ENCODE assay signal across 1 cellular context in the genomic region with DNA sequence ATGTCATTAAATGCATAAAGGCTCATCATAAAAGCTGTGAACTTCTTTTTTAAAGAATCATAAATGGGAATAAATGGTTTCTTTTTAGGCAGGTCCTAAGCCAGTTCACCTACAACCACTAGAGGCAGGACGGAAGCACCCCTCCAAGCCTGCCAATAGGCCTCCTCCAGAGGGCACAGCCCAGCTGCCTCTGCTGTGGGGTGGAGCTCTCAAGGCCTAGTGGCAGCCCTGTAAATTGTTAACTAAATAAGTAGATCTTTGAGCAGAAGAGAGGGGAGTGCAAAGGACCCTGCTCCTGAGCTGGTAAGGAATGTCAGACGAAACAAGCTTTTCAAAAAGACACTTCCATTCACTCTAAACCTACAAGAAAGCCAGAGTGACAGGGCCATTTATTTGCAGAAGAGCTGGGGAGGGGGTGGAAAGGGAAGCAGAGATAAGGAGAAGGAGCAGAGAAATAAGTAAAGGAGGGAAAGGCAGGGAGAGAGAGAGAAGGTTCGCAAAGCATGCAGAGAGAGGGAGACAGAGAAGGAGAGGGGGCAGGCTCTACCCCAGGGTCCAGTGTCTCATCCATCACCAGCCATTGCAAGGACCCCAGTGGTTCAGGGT.
A peak's percentile ranks its signal among the peaks of the same experiment; 100 is the strongest.
TF ChIP-seq lines count a peak whose summit lies in the region.

No MANE protein-coding gene starts in this region.

TF ChIP-seq in HepG2, 621 proteins besides CTCF, POLR2A, EP300 and RAD21 (continued from another document and continues in another):
- TF ChIP-seq, protein P1, sequence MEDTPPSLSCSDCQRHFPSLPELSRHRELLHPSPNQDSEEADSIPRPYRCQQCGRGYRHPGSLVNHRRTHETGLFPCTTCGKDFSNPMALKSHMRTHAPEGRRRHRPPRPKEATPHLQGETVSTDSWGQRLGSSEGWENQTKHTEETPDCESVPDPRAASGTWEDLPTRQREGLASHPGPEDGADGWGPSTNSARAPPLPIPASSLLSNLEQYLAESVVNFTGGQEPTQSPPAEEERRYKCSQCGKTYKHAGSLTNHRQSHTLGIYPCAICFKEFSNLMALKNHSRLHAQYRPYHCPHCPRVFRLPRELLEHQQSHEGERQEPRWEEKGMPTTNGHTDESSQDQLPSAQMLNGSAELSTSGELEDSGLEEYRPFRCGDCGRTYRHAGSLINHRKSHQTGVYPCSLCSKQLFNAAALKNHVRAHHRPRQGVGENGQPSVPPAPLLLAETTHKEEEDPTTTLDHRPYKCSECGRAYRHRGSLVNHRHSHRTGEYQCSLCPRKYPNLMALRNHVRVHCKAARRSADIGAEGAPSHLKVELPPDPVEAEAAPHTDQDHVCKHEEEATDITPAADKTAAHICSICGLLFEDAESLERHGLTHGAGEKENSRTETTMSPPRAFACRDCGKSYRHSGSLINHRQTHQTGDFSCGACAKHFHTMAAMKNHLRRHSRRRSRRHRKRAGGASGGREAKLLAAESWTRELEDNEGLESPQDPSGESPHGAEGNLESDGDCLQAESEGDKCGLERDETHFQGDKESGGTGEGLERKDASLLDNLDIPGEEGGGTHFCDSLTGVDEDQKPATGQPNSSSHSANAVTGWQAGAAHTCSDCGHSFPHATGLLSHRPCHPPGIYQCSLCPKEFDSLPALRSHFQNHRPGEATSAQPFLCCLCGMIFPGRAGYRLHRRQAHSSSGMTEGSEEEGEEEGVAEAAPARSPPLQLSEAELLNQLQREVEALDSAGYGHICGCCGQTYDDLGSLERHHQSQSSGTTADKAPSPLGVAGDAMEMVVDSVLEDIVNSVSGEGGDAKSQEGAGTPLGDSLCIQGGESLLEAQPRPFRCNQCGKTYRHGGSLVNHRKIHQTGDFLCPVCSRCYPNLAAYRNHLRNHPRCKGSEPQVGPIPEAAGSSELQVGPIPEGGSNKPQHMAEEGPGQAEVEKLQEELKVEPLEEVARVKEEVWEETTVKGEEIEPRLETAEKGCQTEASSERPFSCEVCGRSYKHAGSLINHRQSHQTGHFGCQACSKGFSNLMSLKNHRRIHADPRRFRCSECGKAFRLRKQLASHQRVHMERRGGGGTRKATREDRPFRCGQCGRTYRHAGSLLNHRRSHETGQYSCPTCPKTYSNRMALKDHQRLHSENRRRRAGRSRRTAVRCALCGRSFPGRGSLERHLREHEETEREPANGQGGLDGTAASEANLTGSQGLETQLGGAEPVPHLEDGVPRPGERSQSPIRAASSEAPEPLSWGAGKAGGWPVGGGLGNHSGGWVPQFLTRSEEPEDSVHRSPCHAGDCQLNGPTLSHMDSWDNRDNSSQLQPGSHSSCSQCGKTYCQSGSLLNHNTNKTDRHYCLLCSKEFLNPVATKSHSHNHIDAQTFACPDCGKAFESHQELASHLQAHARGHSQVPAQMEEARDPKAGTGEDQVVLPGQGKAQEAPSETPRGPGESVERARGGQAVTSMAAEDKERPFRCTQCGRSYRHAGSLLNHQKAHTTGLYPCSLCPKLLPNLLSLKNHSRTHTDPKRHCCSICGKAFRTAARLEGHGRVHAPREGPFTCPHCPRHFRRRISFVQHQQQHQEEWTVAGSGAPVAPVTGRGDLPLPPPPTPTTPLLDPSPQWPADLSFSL (CRISPR knock-in tag; IDR thresholded peaks at IDR 0.05) = no peak
- no peak for TF ChIP-seq ZNF510 (CRISPR knock-in tag; IDR thresholded peaks at IDR 0.05; ENCODE audit: low read depth)
- TF ChIP-seq, protein P2, sequence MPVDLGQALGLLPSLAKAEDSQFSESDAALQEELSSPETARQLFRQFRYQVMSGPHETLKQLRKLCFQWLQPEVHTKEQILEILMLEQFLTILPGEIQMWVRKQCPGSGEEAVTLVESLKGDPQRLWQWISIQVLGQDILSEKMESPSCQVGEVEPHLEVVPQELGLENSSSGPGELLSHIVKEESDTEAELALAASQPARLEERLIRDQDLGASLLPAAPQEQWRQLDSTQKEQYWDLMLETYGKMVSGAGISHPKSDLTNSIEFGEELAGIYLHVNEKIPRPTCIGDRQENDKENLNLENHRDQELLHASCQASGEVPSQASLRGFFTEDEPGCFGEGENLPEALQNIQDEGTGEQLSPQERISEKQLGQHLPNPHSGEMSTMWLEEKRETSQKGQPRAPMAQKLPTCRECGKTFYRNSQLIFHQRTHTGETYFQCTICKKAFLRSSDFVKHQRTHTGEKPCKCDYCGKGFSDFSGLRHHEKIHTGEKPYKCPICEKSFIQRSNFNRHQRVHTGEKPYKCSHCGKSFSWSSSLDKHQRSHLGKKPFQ (CRISPR knock-in tag; IDR thresholded peaks at IDR 0.05; ENCODE audit: insufficient replicate concordance) = no peak
- TF ChIP-seq, protein P3, sequence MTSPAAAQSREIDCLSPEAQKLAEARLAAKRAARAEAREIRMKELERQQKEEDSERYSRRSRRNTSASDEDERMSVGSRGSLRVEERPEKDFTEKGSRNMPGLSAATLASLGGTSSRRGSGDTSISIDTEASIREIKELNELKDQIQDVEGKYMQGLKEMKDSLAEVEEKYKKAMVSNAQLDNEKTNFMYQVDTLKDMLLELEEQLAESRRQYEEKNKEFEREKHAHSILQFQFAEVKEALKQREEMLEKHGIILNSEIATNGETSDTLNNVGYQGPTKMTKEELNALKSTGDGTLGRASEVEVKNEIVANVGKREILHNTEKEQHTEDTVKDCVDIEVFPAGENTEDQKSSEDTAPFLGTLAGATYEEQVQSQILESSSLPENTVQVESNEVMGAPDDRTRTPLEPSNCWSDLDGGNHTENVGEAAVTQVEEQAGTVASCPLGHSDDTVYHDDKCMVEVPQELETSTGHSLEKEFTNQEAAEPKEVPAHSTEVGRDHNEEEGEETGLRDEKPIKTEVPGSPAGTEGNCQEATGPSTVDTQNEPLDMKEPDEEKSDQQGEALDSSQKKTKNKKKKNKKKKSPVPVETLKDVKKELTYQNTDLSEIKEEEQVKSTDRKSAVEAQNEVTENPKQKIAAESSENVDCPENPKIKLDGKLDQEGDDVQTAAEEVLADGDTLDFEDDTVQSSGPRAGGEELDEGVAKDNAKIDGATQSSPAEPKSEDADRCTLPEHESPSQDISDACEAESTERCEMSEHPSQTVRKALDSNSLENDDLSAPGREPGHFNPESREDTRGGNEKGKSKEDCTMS (CRISPR knock-in tag; conservative IDR thresholded peaks at IDR 0.05) = no peak
- TF ChIP-seq HMG20A (CRISPR knock-in tag; IDR thresholded peaks at IDR 0.05; ENCODE audit: borderline replicate concordance) = no peak
- TF ChIP-seq, protein P4, sequence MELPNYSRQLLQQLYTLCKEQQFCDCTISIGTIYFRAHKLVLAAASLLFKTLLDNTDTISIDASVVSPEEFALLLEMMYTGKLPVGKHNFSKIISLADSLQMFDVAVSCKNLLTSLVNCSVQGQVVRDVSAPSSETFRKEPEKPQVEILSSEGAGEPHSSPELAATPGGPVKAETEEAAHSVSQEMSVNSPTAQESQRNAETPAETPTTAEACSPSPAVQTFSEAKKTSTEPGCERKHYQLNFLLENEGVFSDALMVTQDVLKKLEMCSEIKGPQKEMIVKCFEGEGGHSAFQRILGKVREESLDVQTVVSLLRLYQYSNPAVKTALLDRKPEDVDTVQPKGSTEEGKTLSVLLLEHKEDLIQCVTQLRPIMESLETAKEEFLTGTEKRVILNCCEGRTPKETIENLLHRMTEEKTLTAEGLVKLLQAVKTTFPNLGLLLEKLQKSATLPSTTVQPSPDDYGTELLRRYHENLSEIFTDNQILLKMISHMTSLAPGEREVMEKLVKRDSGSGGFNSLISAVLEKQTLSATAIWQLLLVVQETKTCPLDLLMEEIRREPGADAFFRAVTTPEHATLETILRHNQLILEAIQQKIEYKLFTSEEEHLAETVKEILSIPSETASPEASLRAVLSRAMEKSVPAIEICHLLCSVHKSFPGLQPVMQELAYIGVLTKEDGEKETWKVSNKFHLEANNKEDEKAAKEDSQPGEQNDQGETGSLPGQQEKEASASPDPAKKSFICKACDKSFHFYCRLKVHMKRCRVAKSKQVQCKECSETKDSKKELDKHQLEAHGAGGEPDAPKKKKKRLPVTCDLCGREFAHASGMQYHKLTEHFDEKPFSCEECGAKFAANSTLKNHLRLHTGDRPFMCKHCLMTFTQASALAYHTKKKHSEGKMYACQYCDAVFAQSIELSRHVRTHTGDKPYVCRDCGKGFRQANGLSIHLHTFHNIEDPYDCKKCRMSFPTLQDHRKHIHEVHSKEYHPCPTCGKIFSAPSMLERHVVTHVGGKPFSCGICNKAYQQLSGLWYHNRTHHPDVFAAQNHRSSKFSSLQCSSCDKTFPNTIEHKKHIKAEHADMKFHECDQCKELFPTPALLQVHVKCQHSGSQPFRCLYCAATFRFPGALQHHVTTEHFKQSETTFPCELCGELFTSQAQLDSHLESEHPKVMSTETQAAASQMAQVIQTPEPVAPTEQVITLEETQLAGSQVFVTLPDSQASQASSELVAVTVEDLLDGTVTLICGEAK (IDR thresholded peaks at IDR 0.05) = no peak
- TF ChIP-seq, protein P4 (CRISPR knock-in tag; IDR thresholded peaks at IDR 0.05) = no peak
- peak; percentile 51 for TF ChIP-seq PCBP2 (optimal IDR thresholded peaks at IDR 0.05; ENCODE audit: low read depth, low read length, poor library complexity, severe bottlenecking)
- TF ChIP-seq ZFP1 (CRISPR knock-in tag; IDR thresholded peaks at IDR 0.05) = no peak
- no peak for TF ChIP-seq SMARCE1 (IDR thresholded peaks at IDR 0.05; ENCODE audit: borderline replicate concordance)
- TF ChIP-seq FOSL2 (CRISPR knock-in tag; IDR thresholded peaks at IDR 0.05) = no peak
- TF ChIP-seq, protein P5, sequence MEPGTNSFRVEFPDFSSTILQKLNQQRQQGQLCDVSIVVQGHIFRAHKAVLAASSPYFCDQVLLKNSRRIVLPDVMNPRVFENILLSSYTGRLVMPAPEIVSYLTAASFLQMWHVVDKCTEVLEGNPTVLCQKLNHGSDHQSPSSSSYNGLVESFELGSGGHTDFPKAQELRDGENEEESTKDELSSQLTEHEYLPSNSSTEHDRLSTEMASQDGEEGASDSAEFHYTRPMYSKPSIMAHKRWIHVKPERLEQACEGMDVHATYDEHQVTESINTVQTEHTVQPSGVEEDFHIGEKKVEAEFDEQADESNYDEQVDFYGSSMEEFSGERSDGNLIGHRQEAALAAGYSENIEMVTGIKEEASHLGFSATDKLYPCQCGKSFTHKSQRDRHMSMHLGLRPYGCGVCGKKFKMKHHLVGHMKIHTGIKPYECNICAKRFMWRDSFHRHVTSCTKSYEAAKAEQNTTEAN (CRISPR knock-in tag; conservative IDR thresholded peaks at IDR 0.05) = no peak
- peak; percentile 12; the same call in 1 of the 2 replicates for TF ChIP-seq FOXK2 (IDR thresholded peaks at IDR 0.05)
- TF ChIP-seq MTF1 (CRISPR knock-in tag; IDR thresholded peaks at IDR 0.05) = no peak
- no peak for TF ChIP-seq MBNL3 (CRISPR knock-in tag; conservative IDR thresholded peaks at IDR 0.05)
- TF ChIP-seq, protein P6, sequence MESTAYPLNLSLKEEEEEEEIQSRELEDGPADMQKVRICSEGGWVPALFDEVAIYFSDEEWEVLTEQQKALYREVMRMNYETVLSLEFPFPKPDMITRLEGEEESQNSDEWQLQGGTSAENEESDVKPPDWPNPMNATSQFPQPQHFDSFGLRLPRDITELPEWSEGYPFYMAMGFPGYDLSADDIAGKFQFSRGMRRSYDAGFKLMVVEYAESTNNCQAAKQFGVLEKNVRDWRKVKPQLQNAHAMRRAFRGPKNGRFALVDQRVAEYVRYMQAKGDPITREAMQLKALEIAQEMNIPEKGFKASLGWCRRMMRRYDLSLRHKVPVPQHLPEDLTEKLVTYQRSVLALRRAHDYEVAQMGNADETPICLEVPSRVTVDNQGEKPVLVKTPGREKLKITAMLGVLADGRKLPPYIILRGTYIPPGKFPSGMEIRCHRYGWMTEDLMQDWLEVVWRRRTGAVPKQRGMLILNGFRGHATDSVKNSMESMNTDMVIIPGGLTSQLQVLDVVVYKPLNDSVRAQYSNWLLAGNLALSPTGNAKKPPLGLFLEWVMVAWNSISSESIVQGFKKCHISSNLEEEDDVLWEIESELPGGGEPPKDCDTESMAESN (CRISPR knock-in tag; conservative IDR thresholded peaks at IDR 0.05) = no peak
- no peak for TF ChIP-seq ZNF431 (CRISPR knock-in tag; IDR thresholded peaks at IDR 0.05; ENCODE audit: borderline replicate concordance, low read depth)
- TF ChIP-seq, protein P7, sequence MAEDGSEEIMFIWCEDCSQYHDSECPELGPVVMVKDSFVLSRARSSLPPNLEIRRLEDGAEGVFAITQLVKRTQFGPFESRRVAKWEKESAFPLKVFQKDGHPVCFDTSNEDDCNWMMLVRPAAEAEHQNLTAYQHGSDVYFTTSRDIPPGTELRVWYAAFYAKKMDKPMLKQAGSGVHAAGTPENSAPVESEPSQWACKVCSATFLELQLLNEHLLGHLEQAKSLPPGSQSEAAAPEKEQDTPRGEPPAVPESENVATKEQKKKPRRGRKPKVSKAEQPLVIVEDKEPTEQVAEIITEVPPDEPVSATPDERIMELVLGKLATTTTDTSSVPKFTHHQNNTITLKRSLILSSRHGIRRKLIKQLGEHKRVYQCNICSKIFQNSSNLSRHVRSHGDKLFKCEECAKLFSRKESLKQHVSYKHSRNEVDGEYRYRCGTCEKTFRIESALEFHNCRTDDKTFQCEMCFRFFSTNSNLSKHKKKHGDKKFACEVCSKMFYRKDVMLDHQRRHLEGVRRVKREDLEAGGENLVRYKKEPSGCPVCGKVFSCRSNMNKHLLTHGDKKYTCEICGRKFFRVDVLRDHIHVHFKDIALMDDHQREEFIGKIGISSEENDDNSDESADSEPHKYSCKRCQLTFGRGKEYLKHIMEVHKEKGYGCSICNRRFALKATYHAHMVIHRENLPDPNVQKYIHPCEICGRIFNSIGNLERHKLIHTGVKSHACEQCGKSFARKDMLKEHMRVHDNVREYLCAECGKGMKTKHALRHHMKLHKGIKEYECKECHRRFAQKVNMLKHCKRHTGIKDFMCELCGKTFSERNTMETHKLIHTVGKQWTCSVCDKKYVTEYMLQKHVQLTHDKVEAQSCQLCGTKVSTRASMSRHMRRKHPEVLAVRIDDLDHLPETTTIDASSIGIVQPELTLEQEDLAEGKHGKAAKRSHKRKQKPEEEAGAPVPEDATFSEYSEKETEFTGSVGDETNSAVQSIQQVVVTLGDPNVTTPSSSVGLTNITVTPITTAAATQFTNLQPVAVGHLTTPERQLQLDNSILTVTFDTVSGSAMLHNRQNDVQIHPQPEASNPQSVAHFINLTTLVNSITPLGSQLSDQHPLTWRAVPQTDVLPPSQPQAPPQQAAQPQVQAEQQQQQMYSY (CRISPR knock-in tag; IDR thresholded peaks at IDR 0.05) = no peak
